Comparison of ENCODE assay signal across 19 cellular contexts in genomic region chr2:228840113-228840742, GRCh38.
"Had no signal": no experiment of that assay in that cellular context is flagged by ENCODE, and none has a peak within 500 bp of the region (broad histone marks: within the 10 kb centered on the region; RNA-seq: fewer than 3 reads in every experiment).

No MANE protein-coding gene starts in this region.

- ATAC-seq: K562 had no signal

- H3K4me2 ChIP-seq: KMS-11 had no signal

- H3K9ac ChIP-seq: KMS-11 had no signal

- H3K36me3 ChIP-seq: SJSA1 had no signal

- H3K27me3 ChIP-seq: SJSA1 had no signal

- DNase-seq: NCI-H1092, NCI-H1105 treated with DMSO at 0.1 percent for 48 hours, NCI-H1417 treated with DMSO at 0.1 percent for 48 hours, NCI-H146, NCI-H1694 treated with DMSO at 0.1 percent for 48 hours, NCI-H1930, NCI-H2081, NCI-H2107, NCI-H2227 treated with DMSO at 0.1 percent for 48 hours, NCI-H524, NCI-H526 treated with DMSO at 0.1 percent for 48 hours, NCI-H748 treated with DMSO at 0.1 percent for 48 hours, Right ventricle myocardium superior, RPMI8226, SIG-M5 had no signal

- H3K27ac ChIP-seq: KMS-11, SJSA1, SK-N-MC had no signal

- H3K4me1 ChIP-seq: SJSA1 had no signal

- H3K4me3 ChIP-seq: K562, SJSA1, SK-N-MC had no signal
